Comparison of ENCODE assay signal across 27 cellular contexts in the genomic region with DNA sequence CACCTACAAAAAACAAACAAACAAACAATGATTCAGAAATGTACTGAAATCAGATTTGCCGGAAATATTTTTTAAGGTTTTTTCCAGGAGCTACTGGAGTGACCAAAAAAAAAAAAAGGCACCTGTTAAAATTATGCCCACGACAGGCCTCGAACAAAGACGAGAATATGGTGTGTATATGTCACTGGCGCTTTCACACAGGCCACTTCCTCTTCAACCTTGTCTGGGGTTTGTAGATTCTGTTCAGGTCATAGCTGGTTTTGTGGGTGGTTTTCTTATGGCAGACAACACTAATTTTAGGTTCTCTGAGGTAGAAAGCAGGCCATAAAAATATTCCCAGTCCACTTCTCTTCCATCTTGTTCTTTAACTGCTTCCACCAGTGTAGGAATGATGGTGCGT.
"Had no signal": no experiment of that assay in that cellular context is flagged by ENCODE, and none has a peak within 500 bp of the region (broad histone marks: within the 10 kb centered on the region; RNA-seq: fewer than 3 reads in every experiment).

No MANE protein-coding gene starts in this region.

- H3K27ac ChIP-seq: breast epithelium, foreskin keratinocyte, heart left ventricle, parathyroid adenoma, right atrium auricular region, testis, transverse colon, VCaP had no signal

- H3K4me2 ChIP-seq: smooth muscle cell had no signal

- H2AFZ ChIP-seq: parathyroid adenoma had no signal

- H3K9me3 ChIP-seq: breast epithelium, heart left ventricle, right atrium auricular region, testis, transverse colon had no signal

- H3K4me3 Mint-ChIP-seq: activated naive CD4-positive, alpha-beta T cell treated with anti-CD3 and anti-CD28 coated beads for 36 hours; activated T-cell treated with anti-CD3 and anti-CD28 coated beads, Interleukin-2, amount 50 U/mL, for 72 hours; dendritic cell treated with granulocyte-macrophage colony-stimulating factor and Interleukin-4, amounts not matched to agents 40 ng/mL and 50 ng/mL, for 4 days; endodermal cell; mesothelial cell of epicardium; naive B cell; neural crest cell; T-helper 1 cell treated with Interleukin-12 subunit alpha and Interleukin-12 subunit beta and Interleukin-4 antibody, amounts not matched to agents 30 μg/mL and 1 μg/mL, for 36 hours had no signal

- H3K27me3 Mint-ChIP-seq: dendritic cell treated with granulocyte-macrophage colony-stimulating factor and Interleukin-4, amounts not matched to agents 40 ng/mL and 50 ng/mL, for 4 days; naive B cell had no signal

- DNase-seq: activated CD4-positive, alpha-beta T cell treated with anti-CD3 and anti-CD28 coated beads for 4 hours; activated CD4-positive, alpha-beta T cell treated with anti-CD3 and anti-CD28 coated beads, Interleukin-2, amount 50 U/mL, for 4 hours; activated effector memory CD4-positive, alpha-beta T cell treated with Interleukin-2 at 50 U/mL for 16 hours; activated naive CD4-positive, alpha-beta T cell treated with anti-CD3 and anti-CD28 coated beads for 36 hours; activated T-cell treated with anti-CD3 and anti-CD28 coated beads, Interleukin-2, amount 50 U/mL, for 72 hours; central memory CD4-positive, alpha-beta T cell; endodermal cell; foreskin keratinocyte; heart left ventricle; hypothalamus; naive B cell; occipital lobe; stimulated activated CD4-positive, alpha-beta T cell treated with anti-CD3 and anti-CD28 coated beads, Interleukin-1b, Interleukin-23, amount 100 ng/mL, for 48 hours; stimulated activated naive CD8-positive, alpha-beta T cell treated with anti-CD3 and anti-CD28 coated beads, Interleukin-15, Interleukin-2, amounts not matched to agents 100 U/mL and 50 U/mL, for 24 hours; T-helper 9 cell; testis; transverse colon had no signal

- H3K4me1 Mint-ChIP-seq: endodermal cell, neural crest cell had no signal

- H3K9ac ChIP-seq: parathyroid adenoma had no signal

- H3K27me3 ChIP-seq: breast epithelium, foreskin keratinocyte, heart left ventricle, right atrium auricular region, testis, transverse colon had no signal

- H3K36me3 ChIP-seq: breast epithelium had no signal

- H3K4me3 ChIP-seq: breast epithelium, heart left ventricle, right atrium auricular region, smooth muscle cell, testis, transverse colon had no signal

- H3K9me3 Mint-ChIP-seq: activated naive CD4-positive, alpha-beta T cell treated with anti-CD3 and anti-CD28 coated beads for 36 hours; activated T-cell treated with anti-CD3 and anti-CD28 coated beads, Interleukin-2, amount 50 U/mL, for 72 hours; dendritic cell treated with granulocyte-macrophage colony-stimulating factor and Interleukin-4, amounts not matched to agents 40 ng/mL and 50 ng/mL, for 4 days; endodermal cell; mesothelial cell of epicardium; naive B cell; neural crest cell; T-helper 1 cell treated with Interleukin-12 subunit alpha and Interleukin-12 subunit beta and Interleukin-4 antibody, amounts not matched to agents 30 μg/mL and 1 μg/mL, for 36 hours had no signal

- H3K27ac Mint-ChIP-seq: activated naive CD4-positive, alpha-beta T cell treated with anti-CD3 and anti-CD28 coated beads for 36 hours; activated T-cell treated with anti-CD3 and anti-CD28 coated beads, Interleukin-2, amount 50 U/mL, for 72 hours; dendritic cell treated with granulocyte-macrophage colony-stimulating factor and Interleukin-4, amounts not matched to agents 40 ng/mL and 50 ng/mL, for 4 days; endodermal cell; mesothelial cell of epicardium; naive B cell; T-helper 1 cell treated with Interleukin-12 subunit alpha and Interleukin-12 subunit beta and Interleukin-4 antibody, amounts not matched to agents 30 μg/mL and 1 μg/mL, for 36 hours had no signal

- ATAC-seq: esophagus mucosa; foreskin keratinocyte; stimulated activated naive CD8-positive, alpha-beta T cell treated with anti-CD3 and anti-CD28 coated beads, Interleukin-15, Interleukin-2, amounts not matched to agents 100 U/mL and 50 U/mL, for 24 hours had no signal
